ENCODE assay signal across 9 cellular contexts in genomic region chr12:55142896-55143870, GRCh38.
DNase-seq lines count a peak whose midpoint lies in the region; ATAC-seq and TF ChIP-seq lines count a peak whose summit lies in the region.
"Had no signal": no experiment of that assay in that cellular context is flagged by ENCODE, and none has a peak within 500 bp of the region (broad histone marks: within the 10 kb centered on the region; RNA-seq: fewer than 3 reads in every experiment).

No MANE protein-coding gene starts in this region.

- H3K4me1 ChIP-seq in OCI-LY3 (ENCODE audit: low read length) (no peaks in the 10 kb centered on the region), iPS DF 6.9 (ENCODE audit: control insufficient read depth, insufficient read depth, low read length) (no peaks in the 10 kb centered on the region)
- H3K4me1 ChIP-seq: BLaER1 had no signal

- no peak for TF ChIP-seq EP300 in Ishikawa (IDR thresholded peaks at IDR 0.05; ENCODE audit: borderline replicate concordance)

- WGBS in iPS DF 6.9 (ENCODE audit: insufficient coverage, insufficient read length), result no CpG with 5 or more reads among the region's 3 CpGs

- no peaks in the 10 kb centered on the region for H3K79me2 ChIP-seq in OCI-LY3 (ENCODE audit: low read length)

- no peaks in the 10 kb centered on the region for H3K9me3 ChIP-seq in OCI-LY3 (ENCODE audit: insufficient read depth, low read length)
- no peaks in the 10 kb centered on the region for H3K9me3 ChIP-seq in iPS DF 6.9 (ENCODE audit: control insufficient read depth, insufficient read depth, low read length)

- TF ChIP-seq RAD21 in Ishikawa (IDR thresholded peaks at IDR 0.05; ENCODE audit: low read depth), result peak; percentile 61

- H3K4me3 ChIP-seq in OCI-LY3 (ENCODE audit: low read length) (no peak overlapping the region), iPS DF 6.9 (ENCODE audit: low read length) (no peak overlapping the region)
- H3K4me3 ChIP-seq: BLaER1 had no signal

- no peak for ATAC-seq in GM18909 (IDR thresholded peaks at IDR 0.05; ENCODE audit: poor library complexity, unreplicated experiment)

- H2AFZ ChIP-seq in OCI-LY3 (ENCODE audit: low read depth, low read length), result peak overlapping the region; percentile 63

- H3K9ac ChIP-seq in OCI-LY3 (ENCODE audit: low read length), result no peak overlapping the region
- H3K9ac ChIP-seq: BLaER1 had no signal

- no peaks in the 10 kb centered on the region for H4K20me1 ChIP-seq in OCI-LY3 (ENCODE audit: insufficient read depth, low read length)
- H4K20me1 ChIP-seq: BLaER1 had no signal

- peak; percentile 88 for TF ChIP-seq CTCF in OCI-LY3 (IDR thresholded peaks at IDR 0.05; ENCODE audit: low read depth, low read length)

- H3K4me2 ChIP-seq in OCI-LY3 (ENCODE audit: low read length), result peak overlapping the region; percentile 43
- H3K4me2 ChIP-seq: BLaER1 had no signal

- H3K36me3 ChIP-seq in OCI-LY3 (replicated peaks; ENCODE audit: low read depth, low read length), result no peaks in the 10 kb centered on the region
- no peaks in the 10 kb centered on the region for H3K36me3 ChIP-seq in iPS DF 6.9 (ENCODE audit: control insufficient read depth, insufficient read depth, low read length)
- H3K36me3 ChIP-seq: BLaER1 had no signal

- H3K27ac ChIP-seq in OCI-LY3 (ENCODE audit: low read length) (no peak overlapping the region), iPS DF 6.9 (ENCODE audit: low read length) (no peak overlapping the region)
- H3K27ac ChIP-seq: BLaER1 had no signal

- DNase-seq in NCI-H2081 (lab: John Stamatoyannopoulos, UW) (peak; percentile 41 to 53), NCI-H2081 treated with DMSO at 0.1 percent for 48 hours (lab: John Stamatoyannopoulos, UW) (no peak), amniotic epithelial cell (ENCODE audit: low read depth) (peak; percentile 38), iPS DF 6.9 (ENCODE audit: low read depth, low spot score) (peak; percentile 68)
- DNase-seq in stimulated activated CD4-positive, alpha-beta T cell treated with anti-CD3 and anti-CD28 coated beads, Interleukin-4, amount 100 ng/mL, for 1 hour, result peak; percentile 23

- H3K27me3 ChIP-seq in OCI-LY3 (ENCODE audit: low read depth, low read length) (no peaks in the 10 kb centered on the region), iPS DF 6.9 (ENCODE audit: control insufficient read depth, insufficient read depth, low read length) (no peaks in the 10 kb centered on the region)
- H3K27me3 ChIP-seq: BLaER1 had no signal

TF ChIP-seq in Ishikawa, 13 proteins besides CTCF, POLR2A, EP300 and RAD21:
- TF ChIP-seq TAF1 (IDR thresholded peaks at IDR 0.05; ENCODE audit: low read depth) (no peak), MAX (IDR thresholded peaks at IDR 0.05) (no peak), TCF12 (IDR thresholded peaks at IDR 0.05; ENCODE audit: low read depth) (no peak), YY1 (IDR thresholded peaks at IDR 0.05; ENCODE audit: low read depth) (no peak), USF1 (IDR thresholded peaks at IDR 0.05) (no peak), CEBPB (IDR thresholded peaks at IDR 0.05) (no peak), ZBTB7A (IDR thresholded peaks at IDR 0.05; ENCODE audit: low read depth) (no peak)
